ENCODE assay signal across 14 cellular contexts in genomic region chr18:79169958-79170555, GRCh38.
A peak's percentile ranks its signal among the peaks of the same experiment; 100 is the strongest.
DNase-seq lines count a peak whose midpoint lies in the region; ATAC-seq and TF ChIP-seq lines count a peak whose summit lies in the region.
"Had no signal": no experiment of that assay in that cellular context is flagged by ENCODE, and none has a peak within 500 bp of the region (broad histone marks: within the 10 kb centered on the region; RNA-seq: fewer than 3 reads in every experiment).

No MANE protein-coding gene starts in this region.

- peak overlapping the region in 2 of 5 donors; percentile 3 to 56 for H3K27ac ChIP-seq in adrenal gland
- H3K27ac ChIP-seq: BLaER1 treated with 17β-estradiol and CSF1 and Interleukin-3, amounts not matched to agents 10 nM and 100 nM; ovary had no signal

- H3K36me3 ChIP-seq in adrenal gland (replicated peaks in 1 of 2), result no peaks in the 10 kb centered on the region
- H3K36me3 ChIP-seq: ovary had no signal

- H3K4me1 ChIP-seq in adrenal gland (replicated peaks in 1 of 2), result peaks cover 4 to 6% of the 10 kb centered on the region in 2 donors

- DNase-seq in AG08395 (ENCODE audit: low spot score) (peak; percentile 18), HPDE6-E6E7 (ENCODE audit: extremely low spot score) (peak; percentile 8), adrenal gland (peak; percentile 30 to 66 (median 56)), left kidney (ENCODE audit: low read depth, low spot score) (peak; percentile 29), 8988T (no peak), SHP77 treated with DMSO at 0.1 percent for 48 hours (lab: John Stamatoyannopoulos, UW) (no peak)
- no peak for DNase-seq in stimulated activated CD4-positive, alpha-beta T cell treated with anti-CD3 and anti-CD28 coated beads, Interleukin-4, amount 100 ng/mL, for 24 hours
- DNase-seq: head of caudate nucleus; NCI-H1694; ovary; stimulated activated CD4-positive, alpha-beta T cell treated with anti-CD3 and anti-CD28 coated beads, Interleukin-4, amount 100 ng/mL, for 4 hours had no signal

- no peaks in the 10 kb centered on the region for H3K27me3 ChIP-seq in adrenal gland
- H3K27me3 ChIP-seq: BLaER1 treated with 17β-estradiol and CSF1 and Interleukin-3, amounts not matched to agents 10 nM and 100 nM; ovary had no signal

- H3K4me3 ChIP-seq in adrenal gland, result no peak overlapping the region
- H3K4me3 ChIP-seq: BLaER1 treated with 17β-estradiol and CSF1 and Interleukin-3, amounts not matched to agents 10 nM and 100 nM; ovary had no signal

- no peak for TF ChIP-seq CTCF in adrenal gland (IDR thresholded peaks at IDR 0.05)

- no peak for ATAC-seq in GM19328 (IDR thresholded peaks at IDR 0.05; ENCODE audit: unreplicated experiment)
- ATAC-seq: HCT116 had no signal

- H3K9me3 ChIP-seq in adrenal gland (replicated peaks in 1 of 3), result no peaks in the 10 kb centered on the region
- H3K9me3 ChIP-seq: ovary had no signal

- intact Hi-C loops in adrenal gland (cut with DNase I), result loop anchor here in 1 of 2 donors (10.0 kb wide), 1 partner anchor 95 kb away; no protein-coding TSS in a partner anchor

- no peak for TF ChIP-seq POLR2A in adrenal gland (IDR thresholded peaks at IDR 0.05)

- 27 to 33% (median 28%) methylated on average over 8 of the region's 8 CpGs for WGBS in adrenal gland, 4 donors

Comparison
In these comparisons a context has a peak if more than half of its experiments do, and no peak if none do; other contexts are left out.
1. DNase-seq: peak in AG08395 (single experiment), HPDE6-E6E7 (single experiment), adrenal gland (7 of 7) and left kidney (single experiment); none in stimulated activated CD4-positive, alpha-beta T cell treated with anti-CD3 and anti-CD28 coated beads, Interleukin-4, amount 100 ng/mL, for 24 hours (single experiment), 8988T (single experiment) and SHP77 treated with DMSO at 0.1 percent for 48 hours (single experiment).